18 cellular contexts compared by ENCODE assay signal in genomic region chr5:52705720-52706119, GRCh38.
DNase-seq lines count a peak whose midpoint lies in the region; ATAC-seq and TF ChIP-seq lines count a peak whose summit lies in the region.
"Had no signal": no experiment of that assay in that cellular context is flagged by ENCODE, and none has a peak within 500 bp of the region (broad histone marks: within the 10 kb centered on the region; RNA-seq: fewer than 3 reads in every experiment).

No MANE protein-coding gene starts in this region.

- CTCF ChIA-PET in activated CD4-positive, alpha-beta memory T cell treated with anti-CD3 and anti-CD28 coated beads, Interleukin-2, amount 10 ng/mL, durations not matched to agents 7 days and 5 days (lab: Charles Lee) = interaction anchor here (0.9 to 1.0 kb wide), 2 partner anchors 13 to 19 kb away, joined by 4 read pairs; no protein-coding TSS in a partner anchor
- CTCF ChIA-PET in activated CD4-positive, alpha-beta memory T cell treated with anti-CD3 and anti-CD28 coated beads for 36 hours (lab: Charles Lee) = no interaction called here

- no peaks in the 10 kb centered on the region for H3K79me2 ChIP-seq in parathyroid adenoma

- H3K4me3 ChIP-seq in parathyroid adenoma (ENCODE audit: low read depth, low read length) = no peak overlapping the region
- H3K4me3 ChIP-seq: gastroesophageal sphincter, sigmoid colon, tibial nerve had no signal

- peaks cover 2% of the 10 kb centered on the region for H3K9me3 Mint-ChIP-seq in activated CD4-positive, alpha-beta memory T cell treated with anti-CD3 and anti-CD28 coated beads, Interleukin-2, amount 10 ng/mL, durations not matched to agents 7 days and 5 days
- no peaks in the 10 kb centered on the region for H3K9me3 Mint-ChIP-seq in activated CD4-positive, alpha-beta memory T cell treated with anti-CD3 and anti-CD28 coated beads for 36 hours
- H3K9me3 Mint-ChIP-seq in endothelial cell (ENCODE audit: unreplicated experiment) = no peaks in the 10 kb centered on the region
- H3K9me3 Mint-ChIP-seq: endodermal cell had no signal

- no peaks in the 10 kb centered on the region for H3K27me3 Mint-ChIP-seq in activated CD4-positive, alpha-beta memory T cell treated with anti-CD3 and anti-CD28 coated beads, Interleukin-2, amount 10 ng/mL, durations not matched to agents 7 days and 5 days
- no peaks in the 10 kb centered on the region for H3K27me3 Mint-ChIP-seq in activated CD4-positive, alpha-beta memory T cell treated with anti-CD3 and anti-CD28 coated beads for 36 hours
- no peaks in the 10 kb centered on the region for H3K27me3 Mint-ChIP-seq in endothelial cell (ENCODE audit: unreplicated experiment)
- H3K27me3 Mint-ChIP-seq: activated naive CD8-positive, alpha-beta T cell had no signal

- no peak overlapping the region for H3K9ac ChIP-seq in parathyroid adenoma

- no peaks in the 10 kb centered on the region for H3K27me3 ChIP-seq in parathyroid adenoma (ENCODE audit: control insufficient read depth, insufficient read depth, low read length)
- H3K27me3 ChIP-seq: gastroesophageal sphincter, neutrophil, sigmoid colon, tibial nerve had no signal

- no peaks in the 10 kb centered on the region for H3K9me3 ChIP-seq in parathyroid adenoma (ENCODE audit: control insufficient read depth, low read length)
- H3K9me3 ChIP-seq: gastroesophageal sphincter, neutrophil, sigmoid colon, tibial nerve had no signal

- H3K36me3 Mint-ChIP-seq in activated CD4-positive, alpha-beta memory T cell treated with anti-CD3 and anti-CD28 coated beads, Interleukin-2, amount 10 ng/mL, durations not matched to agents 7 days and 5 days (ENCODE audit: low read depth) = no peaks in the 10 kb centered on the region
- no peaks in the 10 kb centered on the region for H3K36me3 Mint-ChIP-seq in activated CD4-positive, alpha-beta memory T cell treated with anti-CD3 and anti-CD28 coated beads for 36 hours
- no peaks in the 10 kb centered on the region for H3K36me3 Mint-ChIP-seq in endothelial cell (ENCODE audit: low read depth, unreplicated experiment)
- H3K36me3 Mint-ChIP-seq: activated naive CD8-positive, alpha-beta T cell had no signal

- H3K4me1 Mint-ChIP-seq in activated CD4-positive, alpha-beta memory T cell treated with anti-CD3 and anti-CD28 coated beads, Interleukin-2, amount 10 ng/mL, durations not matched to agents 7 days and 5 days = peaks cover 59% of the 10 kb centered on the region
- peaks cover 30% of the 10 kb centered on the region for H3K4me1 Mint-ChIP-seq in activated CD4-positive, alpha-beta memory T cell treated with anti-CD3 and anti-CD28 coated beads for 36 hours (ENCODE audit: low read depth)
- H3K4me1 Mint-ChIP-seq in endothelial cell (ENCODE audit: unreplicated experiment) = peaks cover 41% of the 10 kb centered on the region
- H3K4me1 Mint-ChIP-seq: endodermal cell had no signal

- H3K27ac ChIP-seq in parathyroid adenoma = peak overlapping the region; percentile 98
- H3K27ac ChIP-seq: gastroesophageal sphincter, neutrophil, sigmoid colon, tibial nerve had no signal

- no peak for DNase-seq in activated CD4-positive, alpha-beta memory T cell treated with anti-CD3 and anti-CD28 coated beads, Interleukin-2, amount 10 ng/mL, durations not matched to agents 7 days and 5 days
- DNase-seq in activated CD4-positive, alpha-beta memory T cell treated with anti-CD3 and anti-CD28 coated beads for 36 hours = no peak
- DNase-seq in Kasumi-1 (lab: John Stamatoyannopoulos, UW) = peak; percentile 30 to 37
- DNase-seq in endothelial cell (ENCODE audit: low spot score) = no peak
- DNase-seq in SIG-M5 treated with dmso at 0.1 percent for 504 hours (lab: John Stamatoyannopoulos, UW; ENCODE audit: unreplicated experiment) = no peak
- no peak for DNase-seq in H4 (ENCODE audit: low spot score)
- DNase-seq: activated T-cell treated with anti-CD3 and anti-CD28 coated beads for 4 hours, caudate nucleus, endodermal cell, NCI-H1417 treated with DMSO at 0.1 percent for 48 hours, sigmoid colon had no signal

- no peak for TF ChIP-seq CTCF in endothelial cell (IDR thresholded peaks at IDR 0.05; ENCODE audit: unreplicated experiment)
- no peak for TF ChIP-seq CTCF in parathyroid adenoma (IDR thresholded peaks at IDR 0.05)

- peaks cover 65% of the 10 kb centered on the region for H3K4me1 ChIP-seq in parathyroid adenoma
- H3K4me1 ChIP-seq: gastroesophageal sphincter had no signal

- no peaks in the 10 kb centered on the region for H3K36me3 ChIP-seq in parathyroid adenoma (ENCODE audit: control insufficient read depth, insufficient read depth, low read length)
- H3K36me3 ChIP-seq: gastroesophageal sphincter, neutrophil, sigmoid colon, tibial nerve had no signal

- no peak overlapping the region for H3K4me3 Mint-ChIP-seq in activated CD4-positive, alpha-beta memory T cell treated with anti-CD3 and anti-CD28 coated beads, Interleukin-2, amount 10 ng/mL, durations not matched to agents 7 days and 5 days
- H3K4me3 Mint-ChIP-seq in activated CD4-positive, alpha-beta memory T cell treated with anti-CD3 and anti-CD28 coated beads for 36 hours = no peak overlapping the region
- H3K4me3 Mint-ChIP-seq in endothelial cell (ENCODE audit: unreplicated experiment) = no peak overlapping the region
- H3K4me3 Mint-ChIP-seq: endodermal cell had no signal

- POLR2A ChIA-PET in activated CD4-positive, alpha-beta memory T cell treated with anti-CD3 and anti-CD28 coated beads, Interleukin-2, amount 10 ng/mL, durations not matched to agents 7 days and 5 days (lab: Charles Lee) = interaction anchor here (0.7 to 1.7 kb wide), 4 partner anchors 11 to 93 kb away, joined by 3 to 7 read pairs (median 4); no protein-coding TSS in a partner anchor
- POLR2A ChIA-PET in activated CD4-positive, alpha-beta memory T cell treated with anti-CD3 and anti-CD28 coated beads for 36 hours (lab: Charles Lee) = no interaction called here

- peak overlapping the region; percentile 45 for H3K27ac Mint-ChIP-seq in activated CD4-positive, alpha-beta memory T cell treated with anti-CD3 and anti-CD28 coated beads, Interleukin-2, amount 10 ng/mL, durations not matched to agents 7 days and 5 days
- no peak overlapping the region for H3K27ac Mint-ChIP-seq in activated CD4-positive, alpha-beta memory T cell treated with anti-CD3 and anti-CD28 coated beads for 36 hours
- peak overlapping the region; percentile 58 for H3K27ac Mint-ChIP-seq in endothelial cell (ENCODE audit: unreplicated experiment)
- H3K27ac Mint-ChIP-seq: activated naive CD8-positive, alpha-beta T cell; endodermal cell had no signal

- no peak for ATAC-seq in GM21723 (IDR thresholded peaks at IDR 0.05; ENCODE audit: unreplicated experiment)
- ATAC-seq: activated CD4-positive, CD25-positive, alpha-beta regulatory T cell treated with anti-CD3 and anti-CD28 coated beads, Interleukin-2, amount 50 U/mL, for 24 hours; gastroesophageal sphincter had no signal

- intact Hi-C loops in activated CD4-positive, alpha-beta memory T cell treated with anti-CD3 and anti-CD28 coated beads for 36 hours (cut with micrococcal nuclease) = loop anchor here (5.0 kb wide), 1 partner anchor 97 kb away; no protein-coding TSS in a partner anchor

- H3K4me2 ChIP-seq in parathyroid adenoma (ENCODE audit: low read length) = no peak overlapping the region

- peak overlapping the region; percentile 41 for H2AFZ ChIP-seq in parathyroid adenoma

Comparison
In these comparisons a context has a peak if more than half of its experiments do, and no peak if none do; other contexts are left out.
1. DNase-seq: peak in Kasumi-1 (2 of 2); none in activated CD4-positive, alpha-beta memory T cell treated with anti-CD3 and anti-CD28 coated beads, Interleukin-2, amount 10 ng/mL, durations not matched to agents 7 days and 5 days (single experiment), activated CD4-positive, alpha-beta memory T cell treated with anti-CD3 and anti-CD28 coated beads for 36 hours (single experiment), endothelial cell (single experiment), SIG-M5 treated with dmso at 0.1 percent for 504 hours (single experiment) and H4 (single experiment).